Comparison of ENCODE assay signal across 17 cellular contexts in the genomic region with DNA sequence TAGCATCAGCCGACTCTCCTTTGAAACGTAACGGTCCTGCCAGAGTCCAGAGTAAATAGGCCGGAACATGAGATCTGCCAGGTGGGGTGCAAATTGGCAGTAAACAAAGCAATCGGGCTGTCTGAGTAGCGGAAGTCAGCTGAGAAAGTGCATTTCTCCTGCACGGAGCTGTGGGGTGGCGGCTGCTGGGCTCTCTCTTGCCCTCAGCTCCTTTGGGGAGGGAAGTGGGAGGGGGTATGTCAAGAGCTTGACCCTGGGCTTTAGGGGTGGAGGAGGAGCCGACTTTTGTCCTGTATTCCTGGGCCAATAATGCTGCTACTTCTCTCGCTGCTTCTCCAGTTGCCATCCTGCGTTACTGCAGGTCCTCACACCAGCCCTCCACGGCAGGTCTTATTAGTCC. TPM values are rescaled to one million over a fixed set of nuclear protein-coding genes. Genes with fewer than 3 reads are reported as not detected.
DNase-seq lines count a peak whose midpoint lies in the region; ATAC-seq, FAIRE-seq and TF ChIP-seq lines count a peak whose summit lies in the region.
"Had no signal": no experiment of that assay in that cellular context is flagged by ENCODE, and none has a peak within 500 bp of the region (broad histone marks: within the 10 kb centered on the region; RNA-seq: fewer than 3 reads in every experiment).

No MANE protein-coding gene starts in this region.

- H2BK5ac ChIP-seq in H1 (ENCODE audit: low read depth, low read length), result 0 out of 2 replicates have a peak overlapping the region, but pooled peaks have one; percentile 7

- no peak for TF ChIP-seq EP300 in H1 (IDR thresholded peaks at IDR 0.05; ENCODE audit: borderline replicate concordance in 1 of 2, low read depth in 2 of 2, low read length in 2 of 2)

- no peak overlapping the region for H3K27ac ChIP-seq in H1 (ENCODE audit: low read depth, low read length)
- H3K27ac ChIP-seq: tibial artery had no signal

- TF ChIP-seq POLR2A in H1 (IDR thresholded peaks at IDR 0.05; ENCODE audit: control extremely low read depth in 1 of 2, low read depth in 2 of 2, low read length in 2 of 2), result no peak

- TF ChIP-seq RAD21 in H1 (IDR thresholded peaks at IDR 0.05 in 1 of 2, conservative IDR thresholded peaks at IDR 0.05 in 1 of 2; ENCODE audit: low read depth in 2 of 2, low read length in 2 of 2), result no peak

- H2BK15ac ChIP-seq in H1 (ENCODE audit: low read length), result peak overlapping the region; percentile 9; the same call in 1 of the 2 replicates

- H3K23me2 ChIP-seq in H1 (ENCODE audit: low read depth, low read length), result no peaks in the 10 kb centered on the region

- no peaks in the 10 kb centered on the region for H3K79me2 ChIP-seq in H1 (ENCODE audit: control insufficient read depth in 1 of 2, insufficient read depth in 2 of 2, low read length in 2 of 2)

- H3K79me1 ChIP-seq in H1 (ENCODE audit: low read depth, low read length), result no peaks in the 10 kb centered on the region

- POLR2A ChIA-PET in H1 (lab: Charles Lee; ENCODE audit: partially characterized antibody), result interaction anchor here (1.2 kb wide), 1 partner anchor 40 kb away, joined by 3 read pairs; no protein-coding TSS in a partner anchor

- no peak for FAIRE-seq in H1 (lab: Jason Lieb, UNC)

- no peak overlapping the region for H3K4me3 ChIP-seq in H1 (ENCODE audit: extremely low read depth in 1 of 4, insufficient read depth in 2 of 4, low read depth in 3 of 4, low read length in 4 of 4)
- H3K4me3 ChIP-seq: smooth muscle cell, tibial artery had no signal

- no peak overlapping the region for H4K91ac ChIP-seq in H1 (replicated peaks; ENCODE audit: insufficient read length, low read length)

- H3K27me3 ChIP-seq in H1 (replicated peaks in 1 of 4; ENCODE audit: control insufficient read depth in 3 of 4, extremely low read depth in 1 of 4, insufficient read depth in 3 of 4, low read length in 3 of 4), result no peaks in the 10 kb centered on the region; a peak in 1 of 7 replicates
- H3K27me3 ChIP-seq: BE2C had no signal

- H4K5ac ChIP-seq in H1 (ENCODE audit: insufficient read length, low read depth, low read length), result no peak overlapping the region

- TF ChIP-seq CTCF in H1 (IDR thresholded peaks at IDR 0.05; ENCODE audit: control extremely low read depth in 1 of 3, insufficient read depth in 1 of 3, low read depth in 1 of 3, low read length in 3 of 3), result no peak

- no peak overlapping the region for H3K18ac ChIP-seq in H1 (ENCODE audit: extremely low read depth, low read length)

- H4K8ac ChIP-seq in H1 (ENCODE audit: extremely low read depth, insufficient read depth, low read length), result no peak overlapping the region

- H3K14ac ChIP-seq in H1 (ENCODE audit: insufficient read length), result no peak overlapping the region

- no peak overlapping the region for H3K56ac ChIP-seq in H1 (replicated peaks; ENCODE audit: insufficient read length, low read depth, low read length)

- ATAC-seq in sciatic nerve, result peak; percentile 67
- no peak for ATAC-seq in HG02840 (IDR thresholded peaks at IDR 0.05; ENCODE audit: low FRiP score, unreplicated experiment)
- ATAC-seq: stimulated activated memory B cell treated with anti-CD40 and anti-IgM and Interleukin-4, amounts not matched to agents 10 μg/mL and 1 μg/mL and 100 μg/mL, for 72 hours had no signal

- H3K9me3 ChIP-seq in H1 (ENCODE audit: insufficient read depth in 2 of 2, low read depth in 1 of 2, low read length in 1 of 2), result no peaks in the 10 kb centered on the region
- H3K9me3 ChIP-seq: BE2C, tibial artery had no signal

- no peak overlapping the region for H2BK20ac ChIP-seq in H1 (ENCODE audit: low read length)

- peaks cover 3 to 28% (median 16%) of the 10 kb centered on the region in 4 experiments for H3K4me1 ChIP-seq in H1 (replicated peaks in 1 of 4; ENCODE audit: control insufficient read depth in 3 of 4, insufficient read depth in 4 of 4, low read length in 3 of 4)

- H2AK5ac ChIP-seq in H1 (ENCODE audit: low read depth, low read length), result no peak overlapping the region

- DNase-seq in ELF-1 (ENCODE audit: low read depth, low spot score), result peak; percentile 30
- peak; percentile 37 for DNase-seq in NCI-H187 treated with DMSO at 0.1 percent for 48 hours (lab: John Stamatoyannopoulos, UW)
- no peak for DNase-seq in H1 (ENCODE audit: low read depth in 1 of 2, low spot score in 2 of 2)
- DNase-seq in sciatic nerve (ENCODE audit: low spot score), result peak; percentile 22
- no peak for DNase-seq in SW480 (ENCODE audit: low spot score)
- DNase-seq in D341Med (ENCODE audit: low spot score), result no peak
- DNase-seq: activated CD4-positive, alpha-beta T cell treated with anti-CD3 and anti-CD28 coated beads for 1 hour; activated gamma-delta T cell; BE2C; foreskin fibroblast; KG1; naive B cell; NCI-H1694 treated with DMSO at 0.1 percent for 48 hours had no signal

- H3K9ac ChIP-seq in H1 (replicated peaks in 1 of 4; ENCODE audit: extremely low read depth in 1 of 4, low read depth in 3 of 4, low read length in 3 of 4), result no peak overlapping the region

- intact Hi-C loops in sciatic nerve (cut with DNase I), result no loop called here

- no peaks in the 10 kb centered on the region for H3K36me3 ChIP-seq in H1 (ENCODE audit: control insufficient read depth in 2 of 4, insufficient read depth in 4 of 4, low read length in 3 of 4)
- H3K36me3 ChIP-seq: BE2C, tibial artery had no signal

- H2BK120ac ChIP-seq in H1 (replicated peaks; ENCODE audit: low read depth, low read length), result no peak overlapping the region

- 62% methylated on average over 12 of the region's 12 CpGs; no CpG with 5 or more reads in 1 of the 2 experiments for WGBS in H1 (ENCODE audit: extremely low coverage in 1 of 2, insufficient coverage in 1 of 2, insufficient read length in 1 of 2, insufficient replicate concordance in 2 of 2, low coverage in 1 of 2, low lambda C conversion rate in 2 of 2, missing lambda C conversion rate in 1 of 2), 2 experiments

- H3K23ac ChIP-seq in H1 (ENCODE audit: insufficient read length), result no peak overlapping the region

- H3K4ac ChIP-seq in H1 (replicated peaks; ENCODE audit: insufficient read length, low read depth, low read length), result no peak overlapping the region

- no peaks in the 10 kb centered on the region for H4K20me1 ChIP-seq in H1 (replicated peaks in 1 of 2; ENCODE audit: control insufficient read depth in 1 of 2, insufficient read depth in 2 of 2, low read length in 2 of 2)

- H3K4me2 ChIP-seq in H1 (ENCODE audit: insufficient read depth in 1 of 2, low read depth in 2 of 2, low read length in 2 of 2), result no peak overlapping the region
- H3K4me2 ChIP-seq: smooth muscle cell had no signal

- H2BK12ac ChIP-seq in H1 (ENCODE audit: low read depth, low read length), result 0 out of 2 replicates have a peak overlapping the region, but pooled peaks have one; percentile 53

- CTCF ChIA-PET in H1 (lab: Charles Lee; ENCODE audit: partially characterized antibody), result interaction anchor here (1.0 to 1.9 kb wide), 10 partner anchors 10 to 405 kb away, joined by 3 to 7 read pairs (median 3); a partner anchor contains a TSS

- no peak overlapping the region for H2AFZ ChIP-seq in H1 (ENCODE audit: low read length)

RNA-seq across cellular contexts. Expression of a gene that starts 11.6 kb away (rescaled TPM):
- 2.4 and 2.9 TPM in 2 replicates for total RNA-seq in H1 (2021; fragmentation: NEBNext Ultra II Directional; extraction: Animal tissue kit (Norgen Biotek cat#: 25700))
- polyA plus RNA-seq in H1 (2011; rRNA removed), result 1.2 and 2.2 TPM in 2 replicates
- 1.1 TPM for polyA plus RNA-seq in H1 (2011; cell fraction: cytosol; rRNA removed)
- polyA plus RNA-seq in H1 (2011; cell fraction: nucleus; rRNA removed), result 3.3 TPM
- 1.5 to 1.8 TPM (median 1.6 TPM) in 4 replicates for polyA plus RNA-seq in H1 (2012, experiment 1 of 2)
- polyA plus RNA-seq in H1 (2012, experiment 2 of 2), result 0.89 TPM
- 2.0 TPM for polyA plus RNA-seq in H1 (2013, experiment 1 of 2)
- 2.2 TPM for polyA plus RNA-seq in H1 (2013, experiment 2 of 2)
- 2.3 and 4.4 TPM in 2 replicates for polyA minus RNA-seq in H1 (2011; rRNA and poly(A)+ RNA removed)
- polyA minus RNA-seq in H1 (2011; cell fraction: cytosol; rRNA and poly(A)+ RNA removed), result 2.8 TPM
- polyA minus RNA-seq in H1 (2011; cell fraction: nucleus; rRNA and poly(A)+ RNA removed), result 4.5 TPM
- 0.27 TPM for total RNA-seq in sciatic nerve
- total RNA-seq: smooth muscle cell had no signal
- polyA plus RNA-seq: smooth muscle cell had no signal

Comparison
In these comparisons a context has a peak if more than half of its experiments do, and no peak if none do; other contexts are left out.
1. DNase-seq: peak in ELF-1 (single experiment), NCI-H187 treated with DMSO at 0.1 percent for 48 hours (single experiment) and sciatic nerve (single experiment); none in H1 (0 of 2), SW480 (single experiment) and D341Med (single experiment).